ENCODE assay signal across 11 cellular contexts in genomic region chr3:155026999-155027591, GRCh38. TPM values are rescaled to one million over a fixed set of nuclear protein-coding genes. Genes with fewer than 3 reads are reported as not detected.
DNase-seq lines count a peak whose midpoint lies in the region; FAIRE-seq and TF ChIP-seq lines count a peak whose summit lies in the region.
"Had no signal": no experiment of that assay in that cellular context is flagged by ENCODE, and none has a peak within 500 bp of the region (broad histone marks: within the 10 kb centered on the region; RNA-seq: fewer than 3 reads in every experiment).

No MANE protein-coding gene starts in this region.

- H3K14ac ChIP-seq in H9 (ENCODE audit: insufficient read depth, low read length), result no peak overlapping the region

- no peak overlapping the region for H3K56ac ChIP-seq in H9 (ENCODE audit: insufficient read length, low read depth, low read length)

- H3K9me3 Mint-ChIP-seq in H9, result peaks cover 12 to 20% of the 10 kb centered on the region in 2 experiments

- H3K9ac ChIP-seq in H9 (ENCODE audit: extremely low read depth, insufficient read length, low read length), result no peak overlapping the region

- no peak overlapping the region for H2BK5ac ChIP-seq in H9 (ENCODE audit: insufficient read length, low read length)

- peaks cover 7 to 26% (median 10%) of the 10 kb centered on the region in 3 experiments for H3K36me3 Mint-ChIP-seq in H9 (ENCODE audit: insufficient read depth in 1 of 3, low read depth in 3 of 3)

- peak overlapping the region in 1 of 3 experiments; percentile 4; a peak in 1 of 7 replicates for H3K27ac Mint-ChIP-seq in H9

- H3K27me3 ChIP-seq in small intestine (ENCODE audit: control insufficient read depth in 2 of 2, insufficient read depth in 2 of 2, low read length in 2 of 2), result no peaks in the 10 kb centered on the region
- H3K27me3 ChIP-seq in H9 (ENCODE audit: insufficient read depth, low read length), result no peaks in the 10 kb centered on the region
- H3K27me3 ChIP-seq: cardiac muscle cell, pancreas had no signal

- TF ChIP-seq CTCF in fibroblast of pulmonary artery (IDR thresholded peaks at IDR 0.05; ENCODE audit: low read length, missing control alignments), result no peak
- TF ChIP-seq CTCF in H9 (conservative IDR thresholded peaks at IDR 0.05), result no peak

- no peak overlapping the region for H3K4me3 Mint-ChIP-seq in H9

- H3K27me3 Mint-ChIP-seq in H9 (ENCODE audit: low read depth), result no peaks in the 10 kb centered on the region

- H2BK120ac ChIP-seq in H9 (ENCODE audit: low read depth, low read length, poor library complexity, severe bottlenecking), result no peak overlapping the region

- H4K91ac ChIP-seq in H9 (ENCODE audit: insufficient read length, low read depth, low read length), result no peak overlapping the region

- no peak overlapping the region for H4K8ac ChIP-seq in H9 (replicated peaks; ENCODE audit: insufficient read length, low read depth, low read length)

- H2AFZ ChIP-seq in H9 (ENCODE audit: low read length), result no peak overlapping the region

- H4K20me1 ChIP-seq in H9 (ENCODE audit: control insufficient read depth, insufficient read depth, insufficient read length), result no peaks in the 10 kb centered on the region

- no peak overlapping the region for H3K23ac ChIP-seq in H9 (ENCODE audit: insufficient read length, low read depth, low read length)

- H3K4me1 Mint-ChIP-seq in H9, result peaks cover 24% of the 10 kb centered on the region in 2 experiments

- no peaks in the 10 kb centered on the region for H3K79me2 ChIP-seq in H9 (ENCODE audit: insufficient read depth, low read length)

- H3K4me2 ChIP-seq in H9 (ENCODE audit: insufficient read depth, insufficient read length, low read length), result no peak overlapping the region

- H3K36me3 ChIP-seq in small intestine (ENCODE audit: control insufficient read depth in 2 of 2, insufficient read depth in 2 of 2, low read length in 2 of 2), result no peaks in the 10 kb centered on the region
- H3K36me3 ChIP-seq: cardiac muscle cell, pancreas had no signal

- H2BK20ac ChIP-seq in H9 (ENCODE audit: low read depth, low read length, poor library complexity, severe bottlenecking), result no peak overlapping the region

- 23 to 32% (median 24%) methylated on average over 2 of the region's 2 CpGs for WGBS in small intestine, 3 donors
- no CpG with 5 or more reads among the region's 2 CpGs for WGBS in H9 (ENCODE audit: extremely low coverage, insufficient read length, low lambda C conversion rate)

- FAIRE-seq in RCC 7860 (lab: Jason Lieb, UNC), result no peak
- FAIRE-seq in small intestine (lab: Jason Lieb, UNC), result no peak
- FAIRE-seq: pancreas had no signal

- no peak overlapping the region for H3T11ph ChIP-seq in H9 (ENCODE audit: low read length)

- H3K4me1 ChIP-seq in small intestine (ENCODE audit: control insufficient read depth in 2 of 2, insufficient read depth in 1 of 2, low read depth in 1 of 2, low read length in 1 of 2), result no peaks in the 10 kb centered on the region
- H3K4me1 ChIP-seq in H9 (ENCODE audit: insufficient read depth, low read length), result peaks cover 2% of the 10 kb centered on the region; the same call in 1 of the 2 replicates
- H3K4me1 ChIP-seq: pancreas had no signal

- no peaks in the 10 kb centered on the region for H3K79me1 ChIP-seq in H9 (ENCODE audit: insufficient read depth, low read depth, low read length, poor library complexity, severe bottlenecking)

- no peak overlapping the region for H3K18ac ChIP-seq in H9 (ENCODE audit: insufficient read length, low read depth, low read length)

- H3K4me3 ChIP-seq in fibroblast of pulmonary artery (replicated peaks; ENCODE audit: low read depth, low read length) (no peak overlapping the region), small intestine (ENCODE audit: low read depth in 1 of 2, low read length in 2 of 2) (no peak overlapping the region)
- H3K4me3 ChIP-seq: cardiac muscle cell, pancreas had no signal

- H3K23me2 ChIP-seq in H9 (ENCODE audit: insufficient read length, low read depth, low read length, poor library complexity, severe bottlenecking), result no peaks in the 10 kb centered on the region

- DNase-seq in HCEC 1CT (peak; percentile 91), RCC 7860 (ENCODE audit: low spot score) (peak; percentile 14), fibroblast of pulmonary artery (ENCODE audit: low read depth) (peak; percentile 95), small intestine (peak; percentile 46), NCI-H128 (lab: John Stamatoyannopoulos, UW; ENCODE audit: unreplicated experiment) (no peak), H9 (no peak), NCI-H1694 (lab: John Stamatoyannopoulos, UW) (no peak)
- DNase-seq in activated CD4-positive, CD25-positive, alpha-beta regulatory T cell (lab: John Stamatoyannopoulos, UW), result no peak
- DNase-seq: pancreas, SHP77 treated with DMSO at 0.1 percent for 48 hours had no signal

- H2BK12ac ChIP-seq in H9 (ENCODE audit: insufficient read length, low read depth, low read length), result no peak overlapping the region

- H4K5ac ChIP-seq in H9 (ENCODE audit: insufficient read length, low read depth, low read length), result no peak overlapping the region

- H2BK15ac ChIP-seq in H9 (ENCODE audit: low read depth, low read length), result no peak overlapping the region

- no peak overlapping the region for H3K4ac ChIP-seq in H9 (ENCODE audit: low read depth, low read length)

- no peak overlapping the region for H3K27ac ChIP-seq in small intestine (ENCODE audit: low read depth in 1 of 2, low read length in 1 of 2)
- no peak overlapping the region for H3K27ac ChIP-seq in H9 (ENCODE audit: insufficient read length, low read depth, low read length)
- H3K27ac ChIP-seq: cardiac muscle cell, pancreas had no signal

- H3K9me3 ChIP-seq in small intestine (ENCODE audit: control insufficient read depth, low read depth) (no peaks in the 10 kb centered on the region), H9 (ENCODE audit: control insufficient read depth, low read depth, low read length) (peaks cover 10% of the 10 kb centered on the region)
- H3K9me3 ChIP-seq: pancreas had no signal

- H2AK5ac ChIP-seq in H9 (ENCODE audit: insufficient read length, low read length), result no peak overlapping the region

RNA-seq across cellular contexts. Expression of gene MME, which starts 53.0 kb away (rescaled TPM):
- polyA plus RNA-seq in small intestine, result 100 to 1,000 TPM in 2 of 3 donors, 10 to 100 TPM in 1; 62.1 to 206 (median 122) TPM
- total RNA-seq in H9 (2021), result 14.6 and 16.4 TPM in 2 replicates

Comparison
In these comparisons a context has a peak if more than half of its experiments do, and no peak if none do; other contexts are left out.
1. DNase-seq: peak in HCEC 1CT (single experiment), RCC 7860 (single experiment), fibroblast of pulmonary artery (single experiment) and small intestine (single experiment); none in activated CD4-positive, CD25-positive, alpha-beta regulatory T cell (0 of 4), NCI-H128 (single experiment), H9 (single experiment) and NCI-H1694 (single experiment).